In the genomic region with DNA sequence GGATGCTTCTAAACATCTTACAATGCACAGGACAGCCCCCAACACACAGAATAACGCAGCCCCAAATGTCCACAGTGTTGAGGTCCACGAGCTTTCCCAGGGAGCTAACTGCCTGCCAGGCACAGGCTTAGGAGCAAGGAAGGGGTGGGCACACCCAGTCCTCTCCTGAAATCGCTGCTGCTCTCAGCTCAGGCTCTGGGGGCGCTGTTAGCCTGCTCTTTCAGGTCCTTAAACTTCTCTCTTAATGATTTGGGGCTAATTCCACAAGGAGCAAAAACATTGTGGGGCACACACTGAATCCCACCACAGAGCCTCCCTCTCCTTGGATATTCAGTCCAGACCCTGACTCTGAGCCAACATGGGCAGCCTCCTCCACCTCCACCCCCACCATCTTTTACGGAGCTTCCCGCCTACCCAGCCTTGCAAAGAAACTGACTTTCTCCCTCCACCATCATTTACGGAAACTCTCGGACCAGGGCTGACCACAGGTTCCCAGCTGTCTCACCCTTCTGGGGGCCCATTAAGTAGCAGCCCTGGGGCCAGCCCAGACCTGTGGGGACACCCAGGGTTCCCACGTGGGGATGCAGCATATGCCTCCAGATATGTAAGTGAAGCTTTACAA, we compare ENCODE assay signal across 2 cellular contexts.
TF ChIP-seq lines count a peak whose summit lies in the region.

No MANE protein-coding gene starts in this region.

TF ChIP-seq in GM23338, 12 proteins besides CTCF, POLR2A, EP300 and RAD21 (continued from another document):
- TF ChIP-seq JUNB (IDR thresholded peaks at IDR 0.05; ENCODE audit: unreplicated experiment) (no peak), CREB1 (CRISPR knock-in tag; IDR thresholded peaks at IDR 0.05; ENCODE audit: low read depth) (no peak), NANOG (IDR thresholded peaks at IDR 0.05; ENCODE audit: borderline replicate concordance) (no peak)
- TF ChIP-seq, protein P1, sequence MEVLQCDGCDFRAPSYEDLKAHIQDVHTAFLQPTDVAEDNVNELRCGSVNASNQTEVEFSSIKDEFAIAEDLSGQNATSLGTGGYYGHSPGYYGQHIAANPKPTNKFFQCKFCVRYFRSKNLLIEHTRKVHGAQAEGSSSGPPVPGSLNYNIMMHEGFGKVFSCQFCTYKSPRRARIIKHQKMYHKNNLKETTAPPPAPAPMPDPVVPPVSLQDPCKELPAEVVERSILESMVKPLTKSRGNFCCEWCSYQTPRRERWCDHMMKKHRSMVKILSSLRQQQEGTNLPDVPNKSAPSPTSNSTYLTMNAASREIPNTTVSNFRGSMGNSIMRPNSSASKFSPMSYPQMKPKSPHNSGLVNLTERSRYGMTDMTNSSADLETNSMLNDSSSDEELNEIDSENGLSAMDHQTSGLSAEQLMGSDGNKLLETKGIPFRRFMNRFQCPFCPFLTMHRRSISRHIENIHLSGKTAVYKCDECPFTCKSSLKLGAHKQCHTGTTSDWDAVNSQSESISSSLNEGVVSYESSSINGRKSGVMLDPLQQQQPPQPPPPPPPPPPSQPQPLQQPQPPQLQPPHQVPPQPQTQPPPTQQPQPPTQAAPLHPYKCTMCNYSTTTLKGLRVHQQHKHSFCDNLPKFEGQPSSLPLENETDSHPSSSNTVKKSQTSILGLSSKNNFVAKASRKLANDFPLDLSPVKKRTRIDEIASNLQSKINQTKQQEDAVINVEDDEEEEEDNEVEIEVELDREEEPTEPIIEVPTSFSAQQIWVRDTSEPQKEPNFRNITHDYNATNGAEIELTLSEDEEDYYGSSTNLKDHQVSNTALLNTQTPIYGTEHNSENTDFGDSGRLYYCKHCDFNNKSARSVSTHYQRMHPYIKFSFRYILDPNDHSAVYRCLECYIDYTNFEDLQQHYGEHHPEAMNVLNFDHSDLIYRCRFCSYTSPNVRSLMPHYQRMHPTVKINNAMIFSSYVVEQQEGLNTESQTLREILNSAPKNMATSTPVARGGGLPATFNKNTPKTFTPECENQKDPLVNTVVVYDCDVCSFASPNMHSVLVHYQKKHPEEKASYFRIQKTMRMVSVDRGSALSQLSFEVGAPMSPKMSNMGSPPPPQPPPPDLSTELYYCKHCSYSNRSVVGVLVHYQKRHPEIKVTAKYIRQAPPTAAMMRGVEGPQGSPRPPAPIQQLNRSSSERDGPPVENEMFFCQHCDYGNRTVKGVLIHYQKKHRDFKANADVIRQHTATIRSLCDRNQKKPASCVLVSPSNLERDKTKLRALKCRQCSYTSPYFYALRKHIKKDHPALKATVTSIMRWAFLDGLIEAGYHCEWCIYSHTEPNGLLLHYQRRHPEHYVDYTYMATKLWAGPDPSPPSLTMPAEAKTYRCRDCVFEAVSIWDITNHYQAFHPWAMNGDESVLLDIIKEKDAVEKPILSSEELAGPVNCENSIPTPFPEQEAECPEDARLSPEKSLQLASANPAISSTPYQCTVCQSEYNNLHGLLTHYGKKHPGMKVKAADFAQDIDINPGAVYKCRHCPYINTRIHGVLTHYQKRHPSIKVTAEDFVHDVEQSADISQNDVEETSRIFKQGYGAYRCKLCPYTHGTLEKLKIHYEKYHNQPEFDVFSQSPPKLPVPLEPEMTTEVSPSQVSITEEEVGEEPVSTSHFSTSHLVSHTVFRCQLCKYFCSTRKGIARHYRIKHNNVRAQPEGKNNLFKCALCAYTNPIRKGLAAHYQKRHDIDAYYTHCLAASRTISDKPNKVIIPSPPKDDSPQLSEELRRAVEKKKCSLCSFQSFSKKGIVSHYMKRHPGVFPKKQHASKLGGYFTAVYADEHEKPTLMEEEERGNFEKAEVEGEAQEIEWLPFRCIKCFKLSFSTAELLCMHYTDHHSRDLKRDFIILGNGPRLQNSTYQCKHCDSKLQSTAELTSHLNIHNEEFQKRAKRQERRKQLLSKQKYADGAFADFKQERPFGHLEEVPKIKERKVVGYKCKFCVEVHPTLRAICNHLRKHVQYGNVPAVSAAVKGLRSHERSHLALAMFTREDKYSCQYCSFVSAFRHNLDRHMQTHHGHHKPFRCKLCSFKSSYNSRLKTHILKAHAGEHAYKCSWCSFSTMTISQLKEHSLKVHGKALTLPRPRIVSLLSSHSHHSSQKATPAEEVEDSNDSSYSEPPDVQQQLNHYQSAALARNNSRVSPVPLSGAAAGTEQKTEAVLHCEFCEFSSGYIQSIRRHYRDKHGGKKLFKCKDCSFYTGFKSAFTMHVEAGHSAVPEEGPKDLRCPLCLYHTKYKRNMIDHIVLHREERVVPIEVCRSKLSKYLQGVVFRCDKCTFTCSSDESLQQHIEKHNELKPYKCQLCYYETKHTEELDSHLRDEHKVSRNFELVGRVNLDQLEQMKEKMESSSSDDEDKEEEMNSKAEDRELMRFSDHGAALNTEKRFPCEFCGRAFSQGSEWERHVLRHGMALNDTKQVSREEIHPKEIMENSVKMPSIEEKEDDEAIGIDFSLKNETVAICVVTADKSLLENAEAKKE (CRISPR knock-in tag; IDR thresholded peaks at IDR 0.05): no peak

TF ChIP-seq in neural cell, 6 proteins besides CTCF, POLR2A, EP300 and RAD21 (continued from another document):
- TF ChIP-seq, protein P2, sequence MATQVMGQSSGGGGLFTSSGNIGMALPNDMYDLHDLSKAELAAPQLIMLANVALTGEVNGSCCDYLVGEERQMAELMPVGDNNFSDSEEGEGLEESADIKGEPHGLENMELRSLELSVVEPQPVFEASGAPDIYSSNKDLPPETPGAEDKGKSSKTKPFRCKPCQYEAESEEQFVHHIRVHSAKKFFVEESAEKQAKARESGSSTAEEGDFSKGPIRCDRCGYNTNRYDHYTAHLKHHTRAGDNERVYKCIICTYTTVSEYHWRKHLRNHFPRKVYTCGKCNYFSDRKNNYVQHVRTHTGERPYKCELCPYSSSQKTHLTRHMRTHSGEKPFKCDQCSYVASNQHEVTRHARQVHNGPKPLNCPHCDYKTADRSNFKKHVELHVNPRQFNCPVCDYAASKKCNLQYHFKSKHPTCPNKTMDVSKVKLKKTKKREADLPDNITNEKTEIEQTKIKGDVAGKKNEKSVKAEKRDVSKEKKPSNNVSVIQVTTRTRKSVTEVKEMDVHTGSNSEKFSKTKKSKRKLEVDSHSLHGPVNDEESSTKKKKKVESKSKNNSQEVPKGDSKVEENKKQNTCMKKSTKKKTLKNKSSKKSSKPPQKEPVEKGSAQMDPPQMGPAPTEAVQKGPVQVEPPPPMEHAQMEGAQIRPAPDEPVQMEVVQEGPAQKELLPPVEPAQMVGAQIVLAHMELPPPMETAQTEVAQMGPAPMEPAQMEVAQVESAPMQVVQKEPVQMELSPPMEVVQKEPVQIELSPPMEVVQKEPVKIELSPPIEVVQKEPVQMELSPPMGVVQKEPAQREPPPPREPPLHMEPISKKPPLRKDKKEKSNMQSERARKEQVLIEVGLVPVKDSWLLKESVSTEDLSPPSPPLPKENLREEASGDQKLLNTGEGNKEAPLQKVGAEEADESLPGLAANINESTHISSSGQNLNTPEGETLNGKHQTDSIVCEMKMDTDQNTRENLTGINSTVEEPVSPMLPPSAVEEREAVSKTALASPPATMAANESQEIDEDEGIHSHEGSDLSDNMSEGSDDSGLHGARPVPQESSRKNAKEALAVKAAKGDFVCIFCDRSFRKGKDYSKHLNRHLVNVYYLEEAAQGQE (IDR thresholded peaks at IDR 0.05; ENCODE audit: borderline replicate concordance): no peak
- no peak for TF ChIP-seq MXI1 (conservative IDR thresholded peaks at IDR 0.05; ENCODE audit: poor library complexity, severe bottlenecking)
